Comparison of ENCODE assay signal across 8 cellular contexts in genomic region chr10:100669616-100670015, GRCh38.
"Had no signal": no experiment of that assay in that cellular context is flagged by ENCODE, and none has a peak within 500 bp of the region (broad histone marks: within the 10 kb centered on the region; RNA-seq: fewer than 3 reads in every experiment).

No MANE protein-coding gene starts in this region.

- DNase-seq: GM23248, GOT3, H9, HCEC 1CT, KBM-7 had no signal

- H3K9ac ChIP-seq: GM23248, KMS-11 had no signal

- H3K4me2 ChIP-seq: KMS-11 had no signal

- H3K4me3 ChIP-seq: GM23248 had no signal

- H2AFZ ChIP-seq: GM23248 had no signal

- FAIRE-seq: H54, HTR-8/SVneo had no signal

- H3K27ac ChIP-seq: GM23248, KMS-11 had no signal
